Comparison of ENCODE assay signal across 10 cellular contexts in the genomic region with DNA sequence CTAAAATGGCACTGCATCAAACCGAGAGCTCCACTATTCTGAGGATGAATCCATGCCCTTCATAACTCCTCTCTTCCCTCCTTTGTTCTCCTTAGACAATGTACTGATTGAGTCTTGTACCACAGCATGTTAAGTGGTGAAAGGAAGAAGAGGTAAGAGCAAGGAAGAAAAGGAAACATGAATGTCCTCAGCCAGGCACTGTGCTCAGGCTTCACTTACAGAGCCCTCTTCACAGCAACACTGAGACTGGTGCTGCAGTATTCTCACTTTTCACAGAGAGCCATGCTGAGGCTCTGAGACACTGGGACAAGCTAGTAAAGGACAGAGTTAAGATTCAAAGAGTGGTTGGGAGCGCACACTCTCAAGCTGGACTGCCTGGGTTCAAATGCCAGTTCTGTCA.
"Had no signal": no experiment of that assay in that cellular context is flagged by ENCODE, and none has a peak within 500 bp of the region (broad histone marks: within the 10 kb centered on the region; RNA-seq: fewer than 3 reads in every experiment).

No MANE protein-coding gene starts in this region.

- H3K36me3 ChIP-seq: gastrocnemius medialis, upper lobe of right lung had no signal

- H3K4me1 ChIP-seq: upper lobe of right lung had no signal

- H3K27me3 Mint-ChIP-seq: activated B cell treated with CpG ODN at 0.5 μM for 24 hours; activated CD4-positive, alpha-beta memory T cell treated with anti-CD3 and anti-CD28 coated beads for 36 hours; activated CD8-positive, alpha-beta memory T cell treated with anti-CD3 and anti-CD28 coated beads, Interleukin-2, amount 10 ng/mL, durations not matched to agents 7 days and 5 days; activated naive CD8-positive, alpha-beta T cell; naive thymus-derived CD8-positive, alpha-beta T cell; stimulated activated naive B cell treated with anti-CD40 and anti-IgM and Interleukin-4, amounts not matched to agents 10 μg/mL and 1 μg/mL and 100 μg/mL, for 72 hours had no signal

- H3K9me3 ChIP-seq: gastrocnemius medialis, upper lobe of right lung had no signal

- H3K27ac ChIP-seq: gastrocnemius medialis, upper lobe of right lung had no signal

- H3K4me3 ChIP-seq: gastrocnemius medialis, upper lobe of right lung had no signal

- DNase-seq: activated B cell treated with CpG ODN at 0.5 μM for 24 hours; activated CD4-positive, alpha-beta memory T cell treated with anti-CD3 and anti-CD28 coated beads for 36 hours; activated CD4-positive, alpha-beta T cell treated with anti-CD3 and anti-CD28 coated beads for 4 hours; activated CD8-positive, alpha-beta memory T cell treated with anti-CD3 and anti-CD28 coated beads, Interleukin-2, amount 10 ng/mL, durations not matched to agents 7 days and 5 days; gastrocnemius medialis; mesendoderm; naive thymus-derived CD8-positive, alpha-beta T cell; stimulated activated naive B cell treated with anti-CD40 and anti-IgM and Interleukin-4, amounts not matched to agents 10 μg/mL and 1 μg/mL and 100 μg/mL, for 72 hours; upper lobe of right lung had no signal

- H3K9me3 Mint-ChIP-seq: activated B cell treated with CpG ODN at 0.5 μM for 24 hours; activated CD4-positive, alpha-beta memory T cell treated with anti-CD3 and anti-CD28 coated beads for 36 hours; naive thymus-derived CD8-positive, alpha-beta T cell; stimulated activated naive B cell treated with anti-CD40 and anti-IgM and Interleukin-4, amounts not matched to agents 10 μg/mL and 1 μg/mL and 100 μg/mL, for 72 hours had no signal

- ATAC-seq: activated CD8-positive, alpha-beta memory T cell treated with anti-CD3 and anti-CD28 coated beads, Interleukin-2, amount 10 ng/mL, durations not matched to agents 7 days and 5 days; gastrocnemius medialis; naive thymus-derived CD8-positive, alpha-beta T cell; stimulated activated naive B cell treated with anti-CD40 and anti-IgM and Interleukin-4, amounts not matched to agents 10 μg/mL and 1 μg/mL and 100 μg/mL, for 72 hours; upper lobe of right lung had no signal

- H3K27me3 ChIP-seq: gastrocnemius medialis, upper lobe of right lung had no signal

- H3K27ac Mint-ChIP-seq: activated B cell treated with CpG ODN at 0.5 μM for 24 hours; activated CD4-positive, alpha-beta memory T cell treated with anti-CD3 and anti-CD28 coated beads for 36 hours; activated CD8-positive, alpha-beta memory T cell treated with anti-CD3 and anti-CD28 coated beads, Interleukin-2, amount 10 ng/mL, durations not matched to agents 7 days and 5 days; activated naive CD8-positive, alpha-beta T cell; naive thymus-derived CD8-positive, alpha-beta T cell; stimulated activated naive B cell treated with anti-CD40 and anti-IgM and Interleukin-4, amounts not matched to agents 10 μg/mL and 1 μg/mL and 100 μg/mL, for 72 hours had no signal

- H3K4me3 Mint-ChIP-seq: activated B cell treated with CpG ODN at 0.5 μM for 24 hours; activated CD4-positive, alpha-beta memory T cell treated with anti-CD3 and anti-CD28 coated beads for 36 hours; activated CD8-positive, alpha-beta memory T cell treated with anti-CD3 and anti-CD28 coated beads, Interleukin-2, amount 10 ng/mL, durations not matched to agents 7 days and 5 days; activated naive CD8-positive, alpha-beta T cell; naive thymus-derived CD8-positive, alpha-beta T cell; stimulated activated naive B cell treated with anti-CD40 and anti-IgM and Interleukin-4, amounts not matched to agents 10 μg/mL and 1 μg/mL and 100 μg/mL, for 72 hours had no signal

- H3K36me3 Mint-ChIP-seq: activated CD4-positive, alpha-beta memory T cell treated with anti-CD3 and anti-CD28 coated beads for 36 hours; activated CD8-positive, alpha-beta memory T cell treated with anti-CD3 and anti-CD28 coated beads, Interleukin-2, amount 10 ng/mL, durations not matched to agents 7 days and 5 days; stimulated activated naive B cell treated with anti-CD40 and anti-IgM and Interleukin-4, amounts not matched to agents 10 μg/mL and 1 μg/mL and 100 μg/mL, for 72 hours had no signal
